Comparison of ENCODE assay signal across 8 cellular contexts in genomic region chr19:3572132-3572854, GRCh38. TPM values are rescaled to one million over a fixed set of nuclear protein-coding genes. Genes with fewer than 3 reads are reported as not detected.
A peak's percentile ranks its signal among the peaks of the same experiment; 100 is the strongest.
DNase-seq lines count a peak whose midpoint lies in the region; ATAC-seq and TF ChIP-seq lines count a peak whose summit lies in the region.

No MANE protein-coding gene starts in this region.

- peak overlapping the region; percentile 68 for H2AFZ ChIP-seq in PC-3 (ENCODE audit: low read length)

- no peaks in the 10 kb centered on the region for H3K9me2 ChIP-seq in PC-3 (replicated peaks; ENCODE audit: low read length)

- DNase-seq in DMS114 treated with DMSO at 0.1 percent for 48 hours (lab: John Stamatoyannopoulos, UW; ENCODE audit: unreplicated experiment) (peak; percentile 96), KBM-7 (peak; percentile 100), PC-3 (peak; percentile 97), erythroblast (lab: John Stamatoyannopoulos, UW) (peak; percentile 100)
- DNase-seq in activated T-cell treated with anti-CD3 and anti-CD28 coated beads, Interleukin-2, amount 50 U/mL, for 24 hours: peak; percentile 98
- peak; percentile 99 for DNase-seq in stimulated activated CD8-positive, alpha-beta memory T cell treated with anti-CD3 and anti-CD28 coated beads, Interleukin-4, amount 100 ng/mL, for 24 hours (ENCODE audit: low read depth)

- H3K9ac ChIP-seq in PC-3 (ENCODE audit: low read length) (peak overlapping the region; percentile 36), mucosa of rectum (ENCODE audit: low read depth in 1 of 2, low read length in 2 of 2) (peak overlapping the region; percentile 61 to 68)

- H3K4me3 Mint-ChIP-seq in activated T-cell treated with anti-CD3 and anti-CD28 coated beads, Interleukin-2, amount 50 U/mL, for 24 hours: peak overlapping the region; percentile 81

- H3K9me3 ChIP-seq in PC-3 (ENCODE audit: low read length): no peaks in the 10 kb centered on the region
- no peaks in the 10 kb centered on the region for H3K9me3 ChIP-seq in mucosa of rectum (ENCODE audit: control insufficient read depth in 2 of 2, low read length in 2 of 2)

- in situ Hi-C loops in KBM-7 (cut with MboI; ENCODE audit: low pct_unique_long_range_greater_than_20kb, low sequenced_read_pairs): no loop called here

- TSS peak; percentile 24 for BruUV-seq in PC-3 (replicated peaks; lab: Mats Ljungman, UMichigan)

- H3K27me3 ChIP-seq in PC-3 (ENCODE audit: low read length) (no peaks in the 10 kb centered on the region), mucosa of rectum (ENCODE audit: control insufficient read depth in 2 of 2, insufficient read depth in 2 of 2, low read length in 2 of 2) (no peaks in the 10 kb centered on the region)

- H3K27me3 Mint-ChIP-seq in activated T-cell treated with anti-CD3 and anti-CD28 coated beads, Interleukin-2, amount 50 U/mL, for 24 hours: no peaks in the 10 kb centered on the region

- peaks cover 3% of the 10 kb centered on the region for H3K36me3 ChIP-seq in PC-3 (ENCODE audit: low read depth, low read length)
- peaks cover 0 to 5% of the 10 kb centered on the region in 2 donors for H3K36me3 ChIP-seq in mucosa of rectum (ENCODE audit: control insufficient read depth in 2 of 2, insufficient read depth in 2 of 2, low read length in 2 of 2)

- peaks cover 12% of the 10 kb centered on the region for H3K79me2 ChIP-seq in PC-3 (ENCODE audit: low read length)

- TF ChIP-seq POLR2A in erythroblast (IDR thresholded peaks at IDR 0.05; ENCODE audit: low read length): no peak

- peak overlapping the region; percentile 63 for H3K4me3 ChIP-seq in PC-3 (ENCODE audit: low read length)
- peak overlapping the region; percentile 67 to 80 for H3K4me3 ChIP-seq in mucosa of rectum (ENCODE audit: low read length in 2 of 2)

- intact Hi-C loops in PC-3 (cut with micrococcal nuclease): no loop called here

- peaks cover 26% of the 10 kb centered on the region for H3K36me3 Mint-ChIP-seq in activated T-cell treated with anti-CD3 and anti-CD28 coated beads, Interleukin-2, amount 50 U/mL, for 24 hours (ENCODE audit: low read depth)

- no peaks in the 10 kb centered on the region for H3K9me3 Mint-ChIP-seq in activated T-cell treated with anti-CD3 and anti-CD28 coated beads, Interleukin-2, amount 50 U/mL, for 24 hours

- H3K4me1 ChIP-seq in PC-3 (ENCODE audit: insufficient read depth, low read length) (peaks cover 4% of the 10 kb centered on the region; the same call in 1 of the 2 replicates), mucosa of rectum (ENCODE audit: control insufficient read depth in 2 of 2, insufficient read depth in 2 of 2, low read length in 2 of 2) (peaks cover 22 to 23% of the 10 kb centered on the region in 2 donors)

- ATAC-seq in GM21737 (IDR thresholded peaks at IDR 0.05; ENCODE audit: unreplicated experiment) (peak; percentile 89), PC-3 (peak; percentile 86)

- peaks cover 12% of the 10 kb centered on the region for H3K4me1 Mint-ChIP-seq in activated T-cell treated with anti-CD3 and anti-CD28 coated beads, Interleukin-2, amount 50 U/mL, for 24 hours (ENCODE audit: low read depth)

- CTCF ChIA-PET in PC-3 (lab: Charles Lee): no interaction called here

- POLR2A ChIA-PET in PC-3 (lab: Charles Lee; ENCODE audit: unreplicated experiment): no interaction called here

- H4K20me1 ChIP-seq in PC-3 (ENCODE audit: low read length): no peaks in the 10 kb centered on the region

- TF ChIP-seq CTCF in PC-3 (conservative IDR thresholded peaks at IDR 0.05; ENCODE audit: low read depth, low read length): no peak

- peak overlapping the region; percentile 84 for H3K4me2 ChIP-seq in PC-3 (ENCODE audit: low read length)

- no peaks in the 10 kb centered on the region for H3F3A ChIP-seq in PC-3 (ENCODE audit: low read length, unreplicated experiment)

- no peak overlapping the region for H3K27ac ChIP-seq in PC-3 (ENCODE audit: low read length)
- H3K27ac ChIP-seq in mucosa of rectum (ENCODE audit: low read depth in 2 of 2, low read length in 2 of 2): peak overlapping the region; percentile 2 to 67

- H3K27ac Mint-ChIP-seq in activated T-cell treated with anti-CD3 and anti-CD28 coated beads, Interleukin-2, amount 50 U/mL, for 24 hours: peak overlapping the region; percentile 79

RNA-seq across cellular contexts. Expression of gene HMG20B, which starts 0.5 kb away (rescaled TPM):
- 146 and 210 TPM in 2 replicates for total RNA-seq in PC-3 (2014; rRNA removed)

RNA-seq across cellular contexts. Expression of gene GIPC3, which starts 13.0 kb away (rescaled TPM):
- total RNA-seq in PC-3 (2014; rRNA removed): 0.18 TPM in 1 of 2 replicates, not detected in the other

RNA-seq across cellular contexts. Expression of gene MFSD12, which starts 14.9 kb away (rescaled TPM):
- 121 and 165 TPM in 2 replicates for total RNA-seq in PC-3 (2014; rRNA removed)

RNA-seq across cellular contexts. Expression of gene TEKTIP1, which starts 33.3 kb away (rescaled TPM):
- not detected in 2 replicates for total RNA-seq in PC-3 (2014; rRNA removed)

RNA-seq across cellular contexts. Expression of gene TBXA2R, which starts 34.4 kb away (rescaled TPM):
- 0.77 and 1.0 TPM in 2 replicates for total RNA-seq in PC-3 (2014; rRNA removed)
